ENCODE assay signal across 19 cellular contexts in genomic region chr12:70785896-70786295, GRCh38.
"Had no signal": no experiment of that assay in that cellular context is flagged by ENCODE, and none has a peak within 500 bp of the region (broad histone marks: within the 10 kb centered on the region; RNA-seq: fewer than 3 reads in every experiment).

No MANE protein-coding gene starts in this region.

- H3K36me3 Mint-ChIP-seq: activated naive CD8-positive, alpha-beta T cell; brain had no signal

- DNase-seq: activated B cell treated with CpG ODN at 0.5 μM for 24 hours; activated CD4-positive, alpha-beta T cell treated with anti-CD3 and anti-CD28 coated beads for 1 hour; activated CD4-positive, alpha-beta T cell treated with anti-CD3 and anti-CD28 coated beads, Interleukin-2, amount 10 ng/mL, durations not matched to agents 24 days and 14 days; activated CD4-positive, alpha-beta T cell treated with anti-CD3 and anti-CD28 coated beads, Interleukin-2, amount 50 U/mL, for 48 hours; activated effector memory CD4-positive, alpha-beta T cell treated with anti-CD3 and anti-CD28 coated beads, Interleukin-2, amount 50 U/mL, for 16 hours; activated naive CD4-positive, alpha-beta T cell treated with Interleukin-2 at 50 U/mL for 16 hours; activated T-cell treated with anti-CD3 and anti-CD28 coated beads, Interleukin-2, amount 50 U/mL, for 4 hours; amygdala; Karpas-422; NCI-H146; NCI-H187 treated with DMSO at 0.1 percent for 48 hours; NCI-H2081 treated with DMSO at 0.1 percent for 48 hours; NCI-H446; NCI-H524; SHP77 treated with DMSO at 0.1 percent for 48 hours had no signal

- H3K4me3 ChIP-seq: cardiac muscle cell had no signal

- H3K36me3 ChIP-seq: cardiac muscle cell had no signal

- H3K27me3 Mint-ChIP-seq: activated B cell treated with CpG ODN at 0.5 μM for 24 hours; activated CD4-positive, alpha-beta T cell treated with anti-CD3 and anti-CD28 coated beads, Interleukin-2, amount 10 ng/mL, durations not matched to agents 24 days and 14 days had no signal

- H3K9me3 Mint-ChIP-seq: activated B cell treated with CpG ODN at 0.5 μM for 24 hours; activated T-cell treated with anti-CD3 and anti-CD28 coated beads, Interleukin-2, amount 50 U/mL, for 4 hours; T-helper 1 cell treated with Interleukin-12 subunit alpha and Interleukin-12 subunit beta and Interleukin-4 antibody, amounts not matched to agents 30 μg/mL and 1 μg/mL, for 36 hours had no signal

- H3K27ac Mint-ChIP-seq: activated B cell treated with CpG ODN at 0.5 μM for 24 hours; activated CD4-positive, alpha-beta T cell treated with anti-CD3 and anti-CD28 coated beads, Interleukin-2, amount 10 ng/mL, durations not matched to agents 24 days and 14 days; activated naive CD8-positive, alpha-beta T cell; brain; T-helper 1 cell treated with Interleukin-12 subunit alpha and Interleukin-12 subunit beta and Interleukin-4 antibody, amounts not matched to agents 30 μg/mL and 1 μg/mL, for 36 hours had no signal

- ATAC-seq: activated T-cell treated with anti-CD3 and anti-CD28 coated beads, Interleukin-2, amount 50 U/mL, for 4 hours had no signal

- H3K4me1 Mint-ChIP-seq: activated B cell treated with CpG ODN at 0.5 μM for 24 hours; activated CD4-positive, alpha-beta T cell treated with anti-CD3 and anti-CD28 coated beads, Interleukin-2, amount 10 ng/mL, durations not matched to agents 24 days and 14 days had no signal

- H3K4me3 Mint-ChIP-seq: activated B cell treated with CpG ODN at 0.5 μM for 24 hours; activated CD4-positive, alpha-beta T cell treated with anti-CD3 and anti-CD28 coated beads, Interleukin-2, amount 10 ng/mL, durations not matched to agents 24 days and 14 days; activated naive CD8-positive, alpha-beta T cell; activated T-cell treated with anti-CD3 and anti-CD28 coated beads, Interleukin-2, amount 50 U/mL, for 4 hours; T-helper 1 cell treated with Interleukin-12 subunit alpha and Interleukin-12 subunit beta and Interleukin-4 antibody, amounts not matched to agents 30 μg/mL and 1 μg/mL, for 36 hours had no signal

- H3K27me3 ChIP-seq: cardiac muscle cell had no signal
